In the genomic region with DNA sequence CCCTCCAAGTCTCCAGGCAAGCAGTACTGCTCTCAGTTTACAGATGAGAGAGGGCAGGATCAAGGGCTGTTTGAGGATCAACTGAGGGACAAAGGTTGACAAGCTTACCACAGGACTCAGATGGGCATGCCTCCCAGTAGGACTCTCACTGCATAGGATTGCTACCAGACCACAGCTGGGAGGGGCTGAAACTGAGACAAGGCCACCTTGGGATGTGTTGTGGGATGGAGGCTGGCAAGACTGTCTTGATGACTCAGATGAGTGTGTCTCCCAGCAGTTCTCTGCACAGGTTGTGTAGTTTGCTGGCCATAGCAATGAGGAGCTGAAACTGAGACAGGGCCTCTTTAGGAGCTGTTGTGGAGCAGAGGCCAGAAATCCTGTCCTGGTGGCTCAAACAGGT, we compare ENCODE assay signal across 18 cellular contexts.
"Had no signal": no experiment of that assay in that cellular context is flagged by ENCODE, and none has a peak within 500 bp of the region (broad histone marks: within the 10 kb centered on the region; RNA-seq: fewer than 3 reads in every experiment).

No MANE protein-coding gene starts in this region.

- H3K4me3 ChIP-seq: esophagus muscularis mucosa, gastrocnemius medialis, left ventricle myocardium inferior, lung, tibial artery had no signal

- ATAC-seq: gastrocnemius medialis; left cardiac atrium; naive thymus-derived CD4-positive, alpha-beta T cell had no signal

- DNase-seq: central memory CD4-positive, alpha-beta T cell; effector memory CD4-positive, alpha-beta T cell; gastrocnemius medialis; glutamatergic neuron; immature natural killer cell; kidney; left cardiac atrium; left ventricle myocardium inferior; mesendoderm; naive thymus-derived CD4-positive, alpha-beta T cell; nephron progenitor cell; small intestine; stimulated activated CD4-positive, alpha-beta T cell treated with anti-CD3 and anti-CD28 coated beads, Interleukin-12 subunit alpha, Interleukin-12 subunit beta, amount 100 ng/mL, for 4 hours; stimulated activated naive CD4-positive, alpha-beta T cell treated with Interleukin-2 at 50 U/mL for 16 hours; tibial artery had no signal

- H3K4me1 Mint-ChIP-seq: immature natural killer cell; naive thymus-derived CD4-positive, alpha-beta T cell; nephron progenitor cell had no signal

- H3K27ac Mint-ChIP-seq: immature natural killer cell; naive thymus-derived CD4-positive, alpha-beta T cell; nephron progenitor cell had no signal

- H3K36me3 Mint-ChIP-seq: naive thymus-derived CD4-positive, alpha-beta T cell had no signal

- H3K4me3 Mint-ChIP-seq: immature natural killer cell; naive thymus-derived CD4-positive, alpha-beta T cell; nephron progenitor cell had no signal

- H3K36me3 ChIP-seq: esophagus muscularis mucosa, gastrocnemius medialis, left ventricle myocardium inferior, tibial artery had no signal

- H3K4me1 ChIP-seq: esophagus muscularis mucosa, gastrocnemius medialis, left ventricle myocardium inferior, tibial artery had no signal

- H3K27ac ChIP-seq: epithelial cell of prostate, esophagus muscularis mucosa, gastrocnemius medialis, left ventricle myocardium inferior, tibial artery had no signal

- H3K27me3 ChIP-seq: esophagus muscularis mucosa, gastrocnemius medialis, tibial artery had no signal
